1 cellular context compared by ENCODE assay signal in the genomic region with DNA sequence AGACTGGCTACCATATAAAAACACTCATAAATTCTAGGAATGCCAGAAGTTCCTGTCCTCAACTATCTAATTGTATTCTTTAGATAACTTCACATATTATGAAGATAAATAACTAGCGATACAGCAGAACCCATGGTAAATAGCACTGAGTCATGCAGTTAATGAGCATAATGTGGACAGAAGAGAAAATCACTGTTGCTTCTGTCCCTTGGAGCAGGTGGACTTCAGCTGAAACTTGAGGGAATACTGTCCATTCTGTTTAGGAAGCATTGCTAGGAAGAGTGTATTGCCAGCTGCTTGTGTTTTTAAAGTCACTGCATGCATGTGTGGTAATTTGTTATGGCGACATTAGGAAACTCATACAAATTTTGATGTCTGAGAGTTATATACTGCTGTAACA.
A peak's percentile ranks its signal among the peaks of the same experiment; 100 is the strongest.
TF ChIP-seq lines count a peak whose summit lies in the region.

No MANE protein-coding gene starts in this region.

TF ChIP-seq in SK-N-SH, 30 proteins besides CTCF, POLR2A, EP300 and RAD21 (continued from another document):
- TF ChIP-seq, protein P1, sequence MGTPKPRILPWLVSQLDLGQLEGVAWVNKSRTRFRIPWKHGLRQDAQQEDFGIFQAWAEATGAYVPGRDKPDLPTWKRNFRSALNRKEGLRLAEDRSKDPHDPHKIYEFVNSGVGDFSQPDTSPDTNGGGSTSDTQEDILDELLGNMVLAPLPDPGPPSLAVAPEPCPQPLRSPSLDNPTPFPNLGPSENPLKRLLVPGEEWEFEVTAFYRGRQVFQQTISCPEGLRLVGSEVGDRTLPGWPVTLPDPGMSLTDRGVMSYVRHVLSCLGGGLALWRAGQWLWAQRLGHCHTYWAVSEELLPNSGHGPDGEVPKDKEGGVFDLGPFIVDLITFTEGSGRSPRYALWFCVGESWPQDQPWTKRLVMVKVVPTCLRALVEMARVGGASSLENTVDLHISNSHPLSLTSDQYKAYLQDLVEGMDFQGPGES (IDR thresholded peaks at IDR 0.05; ENCODE audit: low read depth, low read length) = no peak
- no peak for TF ChIP-seq RFX5 (IDR thresholded peaks at IDR 0.05; ENCODE audit: low read length)
- TF ChIP-seq REST (IDR thresholded peaks at IDR 0.05; ENCODE audit: low read depth, low read length) = no peak
- TF ChIP-seq GATA2 (CRISPR knock-in tag; IDR thresholded peaks at IDR 0.05) = no peak
- TF ChIP-seq JUND (IDR thresholded peaks at IDR 0.05) = peak; percentile 16; the same call in 1 of the 2 replicates
- TF ChIP-seq, protein P2, sequence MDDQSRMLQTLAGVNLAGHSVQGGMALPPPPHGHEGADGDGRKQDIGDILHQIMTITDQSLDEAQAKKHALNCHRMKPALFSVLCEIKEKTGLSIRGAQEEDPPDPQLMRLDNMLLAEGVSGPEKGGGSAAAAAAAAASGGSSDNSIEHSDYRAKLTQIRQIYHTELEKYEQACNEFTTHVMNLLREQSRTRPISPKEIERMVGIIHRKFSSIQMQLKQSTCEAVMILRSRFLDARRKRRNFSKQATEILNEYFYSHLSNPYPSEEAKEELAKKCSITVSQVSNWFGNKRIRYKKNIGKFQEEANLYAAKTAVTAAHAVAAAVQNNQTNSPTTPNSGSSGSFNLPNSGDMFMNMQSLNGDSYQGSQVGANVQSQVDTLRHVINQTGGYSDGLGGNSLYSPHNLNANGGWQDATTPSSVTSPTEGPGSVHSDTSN (IDR thresholded peaks at IDR 0.05) = peak; percentile 22; the same call in 1 of the 2 replicates
- TF ChIP-seq RCOR1 (IDR thresholded peaks at IDR 0.05; ENCODE audit: low read length) = no peak
- no peak for TF ChIP-seq FOXJ3 (CRISPR knock-in tag; IDR thresholded peaks at IDR 0.05)
- no peak for TF ChIP-seq YY1 (IDR thresholded peaks at IDR 0.05; ENCODE audit: low read depth)
- TF ChIP-seq, protein P3, sequence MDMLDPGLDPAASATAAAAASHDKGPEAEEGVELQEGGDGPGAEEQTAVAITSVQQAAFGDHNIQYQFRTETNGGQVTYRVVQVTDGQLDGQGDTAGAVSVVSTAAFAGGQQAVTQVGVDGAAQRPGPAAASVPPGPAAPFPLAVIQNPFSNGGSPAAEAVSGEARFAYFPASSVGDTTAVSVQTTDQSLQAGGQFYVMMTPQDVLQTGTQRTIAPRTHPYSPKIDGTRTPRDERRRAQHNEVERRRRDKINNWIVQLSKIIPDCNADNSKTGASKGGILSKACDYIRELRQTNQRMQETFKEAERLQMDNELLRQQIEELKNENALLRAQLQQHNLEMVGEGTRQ (IDR thresholded peaks at IDR 0.05; ENCODE audit: borderline replicate concordance, low read depth, low read length) = no peak
- TF ChIP-seq RXRA (IDR thresholded peaks at IDR 0.05; ENCODE audit: borderline replicate concordance, low read depth) = no peak
- TF ChIP-seq SMC3 (IDR thresholded peaks at IDR 0.05; ENCODE audit: low read depth, low read length) = no peak
